9 cellular contexts compared by ENCODE assay signal in the genomic region with DNA sequence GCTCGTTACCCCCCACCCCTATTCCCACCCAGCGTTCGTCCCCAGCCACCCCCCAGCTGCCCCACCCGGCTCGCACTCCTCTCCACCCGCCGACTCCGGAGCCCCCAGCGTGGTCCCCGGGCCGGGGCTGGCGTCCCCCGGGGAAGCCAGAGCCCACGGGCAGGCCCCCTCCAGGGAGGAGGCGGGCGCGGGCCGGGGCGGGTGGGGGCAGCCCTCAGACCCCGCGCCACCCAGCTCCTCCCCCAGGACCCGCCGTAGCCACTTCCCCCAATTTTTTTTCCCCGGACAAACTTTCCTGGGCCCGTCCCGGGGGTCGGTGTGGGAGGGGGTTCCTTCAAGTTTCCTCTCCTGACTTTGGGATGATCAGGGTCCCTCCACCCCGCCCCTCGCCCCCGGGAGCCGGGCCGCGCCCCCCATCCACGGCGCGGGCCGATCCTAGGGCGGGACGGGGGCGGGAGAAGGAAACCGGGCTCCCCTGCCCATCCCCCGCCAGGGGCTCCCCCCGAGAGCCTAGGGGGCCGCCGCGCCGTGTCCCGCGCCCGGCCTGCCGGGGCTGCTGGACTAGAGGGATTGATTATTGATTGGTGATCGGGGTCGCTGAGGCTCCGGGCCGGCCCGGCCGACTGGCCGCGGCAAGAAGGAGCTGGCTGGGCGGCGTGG. TPM values are rescaled to one million over a fixed set of nuclear protein-coding genes. Genes with fewer than 3 reads are reported as not detected.
DNase-seq lines count a peak whose midpoint lies in the region; ATAC-seq and TF ChIP-seq lines count a peak whose summit lies in the region.
"Had no signal": no experiment of that assay in that cellular context is flagged by ENCODE, and none has a peak within 500 bp of the region (broad histone marks: within the 10 kb centered on the region; RNA-seq: fewer than 3 reads in every experiment).

No MANE protein-coding gene starts in this region.

- intact Hi-C loops in mucosa of descending colon (cut with DNase I, micrococcal nuclease), result loop anchor here in 1 of 2 donors (10.0 kb wide), 1 partner anchor 565 kb away; no protein-coding TSS in a partner anchor

- DNase-seq in HuH-7 (ENCODE audit: low spot score) (peak; percentile 44), mucosa of descending colon (peak in 1 of 3 donors; percentile 46), inferior parietal cortex (ENCODE audit: extremely low spot score) (no peak)

- H3K4me1 ChIP-seq in ACC112 (ENCODE audit: control insufficient read depth, insufficient read depth, low read length, unreplicated experiment) (peaks cover 8% of the 10 kb centered on the region), ectodermal cell (ENCODE audit: control insufficient read depth, insufficient read depth, low read length) (peaks cover 32% of the 10 kb centered on the region), mucosa of descending colon (ENCODE audit: low read depth) (peaks cover 20% of the 10 kb centered on the region)

- no peak for TF ChIP-seq CTCF in mucosa of descending colon (IDR thresholded peaks at IDR 0.05)

- H2AFZ ChIP-seq in ACC112 (ENCODE audit: low read length, unreplicated experiment), result peak overlapping the region; percentile 68

- H3K79me2 ChIP-seq in ACC112 (ENCODE audit: control insufficient read depth, insufficient read depth, low read length, unreplicated experiment), result peaks cover 29% of the 10 kb centered on the region

- 0% methylated on average over 59 to 61 of the region's 61 CpGs for WGBS in ectodermal cell, 2 experiments

- peak; percentile 16 for ATAC-seq in mucosa of descending colon
- no peak for ATAC-seq in GM18909 (IDR thresholded peaks at IDR 0.05; ENCODE audit: poor library complexity, unreplicated experiment)
- ATAC-seq in HG02588 (IDR thresholded peaks at IDR 0.05; ENCODE audit: unreplicated experiment), result no peak
- ATAC-seq in GM18873 (IDR thresholded peaks at IDR 0.05; ENCODE audit: low FRiP score, unreplicated experiment), result no peak
- ATAC-seq: GM12878 had no signal

- H3K27ac ChIP-seq in ACC112 (ENCODE audit: low read depth, low read length) (peak overlapping the region; percentile 64), ectodermal cell (ENCODE audit: insufficient read depth, low read depth, low read length, poor library complexity, severe bottlenecking) (no peak overlapping the region)

- H3K4me3 ChIP-seq in ACC112 (ENCODE audit: low read depth, low read length) (peak overlapping the region; percentile 92), ectodermal cell (ENCODE audit: insufficient read depth, low read depth, low read length) (peak overlapping the region; percentile 60), mucosa of descending colon (peak overlapping the region; percentile 32)
- H3K4me3 ChIP-seq: GM12878 had no signal

- H3K27me3 ChIP-seq in ACC112 (ENCODE audit: insufficient read depth, low read length) (no peaks in the 10 kb centered on the region), ectodermal cell (ENCODE audit: control insufficient read depth, insufficient read depth, low read length, poor library complexity, severe bottlenecking) (peaks cover 86% of the 10 kb centered on the region)

- H3K36me3 ChIP-seq in ACC112 (ENCODE audit: insufficient read depth, low read length) (no peaks in the 10 kb centered on the region), ectodermal cell (ENCODE audit: control insufficient read depth, insufficient read depth, low read length) (no peaks in the 10 kb centered on the region), mucosa of descending colon (ENCODE audit: low read depth) (no peaks in the 10 kb centered on the region)

- H3K9me3 ChIP-seq in ectodermal cell (ENCODE audit: control insufficient read depth, low read length) (no peaks in the 10 kb centered on the region), mucosa of descending colon (no peaks in the 10 kb centered on the region)

RNA-seq across cellular contexts. Expression of a gene that starts 0.9 kb away (rescaled TPM):
- 2.6 TPM for polyA plus RNA-seq in ectodermal cell (2013, experiment 1 of 4)
- 3.3 TPM for polyA plus RNA-seq in ectodermal cell (2013, experiment 2 of 4)
- polyA plus RNA-seq in ectodermal cell (2013, experiment 3 of 4), result 3.5 TPM
- polyA plus RNA-seq in ectodermal cell (2013, experiment 4 of 4), result 4.2 TPM
- total RNA-seq in mucosa of descending colon, result 10 to 100 TPM in 1 of 3 donors, 1 to 10 TPM in 2; 1.6 to 32.1 (median 5.2) TPM
- polyA plus RNA-seq: GM12878 had no signal

Comparison
In these comparisons a context has a peak if more than half of its experiments do, and no peak if none do; other contexts are left out.
1. H3K4me3 ChIP-seq: peak in every context shown above with its lines; median percentile 92 in ACC112; 60 in ectodermal cell; 32 in mucosa of descending colon.